ENCODE assay signal across 6 cellular contexts in the genomic region with DNA sequence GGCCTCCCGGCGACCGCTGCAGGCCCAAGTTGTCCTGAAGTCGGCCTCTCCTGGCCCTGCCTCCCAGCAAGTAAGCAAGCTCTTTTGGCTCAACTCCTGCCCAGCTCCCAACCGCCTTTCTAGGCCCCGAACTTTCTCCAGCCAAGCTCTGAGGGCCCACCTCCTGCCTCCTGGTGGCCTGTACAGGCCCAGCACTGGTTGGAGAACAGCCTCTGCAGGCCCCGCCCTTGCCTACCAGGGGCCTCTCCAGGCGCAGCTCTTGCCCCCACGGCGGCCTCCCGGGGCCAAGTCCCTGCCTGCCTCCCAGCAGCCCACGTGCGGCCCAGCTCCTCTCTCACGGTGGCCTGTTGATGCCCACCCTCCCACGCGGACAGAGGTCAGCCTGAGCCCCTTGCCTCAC. TPM values are rescaled to one million over a fixed set of nuclear protein-coding genes. Genes with fewer than 3 reads are reported as not detected.
A peak's percentile ranks its signal among the peaks of the same experiment; 100 is the strongest.
DNase-seq lines count a peak whose midpoint lies in the region; ATAC-seq and TF ChIP-seq lines count a peak whose summit lies in the region.
"Not testable (repeated sequence)": the region's sequence is repeated elsewhere in the genome, so short reads cannot be mapped to it uniquely, and the experiment has no call there.

No MANE protein-coding gene starts in this region.

- H3K9me2 ChIP-seq in SK-N-SH = not testable (repeated sequence)

- not testable (repeated sequence) for TF ChIP-seq CTCF in SK-N-SH (IDR thresholded peaks at IDR 0.05); ovary (IDR thresholded peaks at IDR 0.05); testis (IDR thresholded peaks at IDR 0.05)
- peak; percentile 29 for TF ChIP-seq CTCF in endodermal cell (conservative IDR thresholded peaks at IDR 0.05)

- H3K27me3 ChIP-seq in SK-N-SH (ENCODE audit: insufficient read depth); endodermal cell (ENCODE audit: control insufficient read depth, insufficient read depth, low read length, poor library complexity, severe bottlenecking); ovary; testis: not testable (repeated sequence)

- TF ChIP-seq POLR2A in ovary (IDR thresholded peaks at IDR 0.05); testis (IDR thresholded peaks at IDR 0.05): not testable (repeated sequence)

- not testable (repeated sequence) for H3K9me3 ChIP-seq in SK-N-SH; endodermal cell (ENCODE audit: control insufficient read depth, low read length); ovary; testis

- H4K20me1 ChIP-seq in SK-N-SH (ENCODE audit: insufficient read depth) = not testable (repeated sequence)

- not testable (repeated sequence) for TF ChIP-seq RAD21 in SK-N-SH (IDR thresholded peaks at IDR 0.05; ENCODE audit: low read length)

- H3K27ac ChIP-seq in SK-N-SH (ENCODE audit: low read depth in 2 of 2, low read length in 1 of 2); endodermal cell (ENCODE audit: low read depth, low read length): not testable (repeated sequence)
- H3K27ac ChIP-seq in ovary = peak overlapping the region in 1 of 2 donors; percentile 28
- H3K27ac ChIP-seq in testis = peak overlapping the region; percentile 60 to 72

- H3K4me2 ChIP-seq in SK-N-SH = not testable (repeated sequence)

- intact Hi-C loops in Right ventricle myocardium superior (cut with DNase I); ovary (cut with DNase I); testis (cut with DNase I; ENCODE audit: low total_unique reads): not testable (repeated sequence)

- CTCF ChIA-PET in SK-N-SH (lab: Yijun Ruan, JAX) = not testable (repeated sequence)

- H3K36me3 ChIP-seq in SK-N-SH (replicated peaks in 1 of 2; ENCODE audit: control insufficient read depth in 1 of 2, insufficient read depth in 2 of 2, low read length in 1 of 2); endodermal cell (ENCODE audit: control insufficient read depth, insufficient read depth, low read length); ovary; testis (ENCODE audit: low read depth, missing control alignments): not testable (repeated sequence)

- 100% methylated on average over 5 of the region's 16 CpGs for WGBS in SK-N-SH (ENCODE audit: low lambda C conversion rate)
- WGBS in endodermal cell (ENCODE audit: insufficient coverage in 1 of 2, insufficient read length in 1 of 2), 2 experiments = 93 to 96% methylated on average over 4 to 16 of the region's 16 CpGs
- 56 to 79% (median 63%) methylated on average over 16 of the region's 16 CpGs for WGBS in ovary, 3 donors
- 24 to 59% methylated on average over 4 to 16 of the region's 16 CpGs for WGBS in testis, 2 donors

- H3K4me3 Mint-ChIP-seq in endodermal cell, memory B cell: not testable (repeated sequence)

- not testable (repeated sequence) for H3K9me3 Mint-ChIP-seq in endodermal cell, memory B cell

- not testable (repeated sequence) for H3K27ac Mint-ChIP-seq in endodermal cell
- H3K27ac Mint-ChIP-seq in memory B cell = peak overlapping the region; percentile 55

- not testable (repeated sequence) for H3K27me3 Mint-ChIP-seq in endodermal cell (ENCODE audit: insufficient read depth); memory B cell

- H3K4me3 ChIP-seq in SK-N-SH (ENCODE audit: low read depth in 2 of 2, low read length in 1 of 2); endodermal cell (ENCODE audit: low read length); ovary; testis: not testable (repeated sequence)

- not testable (repeated sequence) for H3F3A ChIP-seq in SK-N-SH (replicated peaks; ENCODE audit: insufficient read depth)

- not testable (repeated sequence) for H3K79me2 ChIP-seq in SK-N-SH (ENCODE audit: insufficient read depth)

- DNase-seq in SK-N-SH = peak; percentile 6
- peak; percentile 35 for DNase-seq in endodermal cell
- peak; percentile 40 for DNase-seq in Right ventricle myocardium superior
- not testable (repeated sequence) for DNase-seq in memory B cell (ENCODE audit: low spot score in 2 of 2); testis
- DNase-seq in ovary = peak in 4 of 5 donors; percentile 11 to 52 (median 28)

- H3K4me1 Mint-ChIP-seq in endodermal cell, memory B cell: not testable (repeated sequence)

- not testable (repeated sequence) for ATAC-seq in Right ventricle myocardium superior (ENCODE audit: poor library complexity); memory B cell (ENCODE audit: low read depth)

- not testable (repeated sequence) for H2AFZ ChIP-seq in SK-N-SH (ENCODE audit: low read depth)

- POLR2A ChIA-PET in SK-N-SH (lab: Yijun Ruan, JAX) = not testable (repeated sequence)

- H3K4me1 ChIP-seq in SK-N-SH (ENCODE audit: control insufficient read depth in 1 of 2, insufficient read depth in 2 of 2, low read depth in 1 of 2, low read length in 1 of 2); endodermal cell (ENCODE audit: control insufficient read depth, insufficient read depth, low read length); ovary (ENCODE audit: insufficient read depth); testis: not testable (repeated sequence)

- not testable (repeated sequence) for H3K9ac ChIP-seq in SK-N-SH; endodermal cell (ENCODE audit: extremely low read depth, low read length, poor library complexity, severe bottlenecking)

- not testable (repeated sequence) for TF ChIP-seq EP300 in SK-N-SH (IDR thresholded peaks at IDR 0.05; ENCODE audit: borderline replicate concordance in 1 of 2, low read depth in 1 of 2, low read length in 1 of 2); ovary (IDR thresholded peaks at IDR 0.05)

- H3K36me3 Mint-ChIP-seq in endodermal cell (ENCODE audit: low read depth) = peaks cover 21% of the 10 kb centered on the region
- peaks cover 17% of the 10 kb centered on the region for H3K36me3 Mint-ChIP-seq in memory B cell

RNA-seq across cellular contexts. Expression of gene GARIN1A, which starts 18.9 kb away (rescaled TPM):
- polyA plus RNA-seq in SK-N-SH (2012; rRNA removed) = 1.2 TPM in 2 replicates
- polyA plus RNA-seq in SK-N-SH (2012; cell fraction: cytosol; rRNA removed) = 0.12 and 0.17 TPM in 2 replicates
- 14.8 and 17.9 TPM in 2 replicates for polyA plus RNA-seq in SK-N-SH (2012; cell fraction: nucleus; rRNA removed)
- under 1 TPM; 0.15 to 0.64 TPM for total RNA-seq in endodermal cell
- 0.53 TPM for polyA plus RNA-seq in endodermal cell (2013, experiment 1 of 2)
- polyA plus RNA-seq in endodermal cell (2013, experiment 2 of 2) = 0.62 TPM
- 1.7 TPM for total RNA-seq in Right ventricle myocardium superior
- total RNA-seq in ovary = 1 to 10 TPM in 6 of 7 donors, under 1 TPM in 1; 0.36 to 4.0 (median 1.6) TPM
- polyA plus RNA-seq in ovary = 1 to 10 TPM in 1 of 2 donors, under 1 TPM in 1; 0.59 to 1.3 TPM
- 10 to 100 TPM; 12.0 to 46.8 TPM for total RNA-seq in testis
- 46.0 TPM for polyA plus RNA-seq in testis (ENCODE audit: insufficient read depth, low read depth, low replicate concordance)
